Comparison of ENCODE assay signal across 19 cellular contexts in genomic region chr12:29228474-29229157, GRCh38.
DNase-seq lines count a peak whose midpoint lies in the region; ATAC-seq and TF ChIP-seq lines count a peak whose summit lies in the region.
"Had no signal": no experiment of that assay in that cellular context is flagged by ENCODE, and none has a peak within 500 bp of the region (broad histone marks: within the 10 kb centered on the region; RNA-seq: fewer than 3 reads in every experiment).

No MANE protein-coding gene starts in this region.

- H3K79me2 ChIP-seq in trophoblast cell (ENCODE audit: control insufficient read depth, insufficient read depth, low read length, poor library complexity), result peaks cover 2% of the 10 kb centered on the region

- H3K9ac ChIP-seq in HUES48 (ENCODE audit: low read depth, low read length) (no peak overlapping the region), iPS-18a (ENCODE audit: low read length) (no peak overlapping the region), trophoblast cell (ENCODE audit: low read length) (no peak overlapping the region)

- peak overlapping the region; percentile 7; the same call in 1 of the 2 replicates for H3K4me3 ChIP-seq in HUES48 (ENCODE audit: low read depth, low read length)
- no peak overlapping the region for H3K4me3 ChIP-seq in choroid plexus epithelial cell (ENCODE audit: low read depth, low read length)
- H3K4me3 ChIP-seq in iPS-18a (ENCODE audit: low read length), result peak overlapping the region; percentile 24
- H3K4me3 ChIP-seq in trophoblast cell (ENCODE audit: low read depth, low read length), result no peak overlapping the region

- no peaks in the 10 kb centered on the region for H3K9me3 Mint-ChIP-seq in stimulated activated memory B cell treated with anti-CD40 and anti-IgM and Interleukin-4, amounts not matched to agents 10 μg/mL and 1 μg/mL and 100 μg/mL, for 72 hours

- H3K4me1 ChIP-seq in HUES48 (ENCODE audit: control insufficient read depth, insufficient read depth, low read length) (peaks cover 44% of the 10 kb centered on the region), iPS-18a (ENCODE audit: control insufficient read depth, low read depth, low read length) (peaks cover 42% of the 10 kb centered on the region), trophoblast cell (ENCODE audit: control insufficient read depth in 1 of 2, insufficient read depth in 2 of 2, low read length in 2 of 2) (peaks cover 4 to 7% of the 10 kb centered on the region in 2 experiments)

- ATAC-seq in stimulated activated memory B cell treated with anti-CD40 and anti-IgM and Interleukin-4, amounts not matched to agents 10 μg/mL and 1 μg/mL and 100 μg/mL, for 72 hours, result no peak
- ATAC-seq in GM21723 (IDR thresholded peaks at IDR 0.05; ENCODE audit: unreplicated experiment) (no peak), GM19467 (IDR thresholded peaks at IDR 0.05; ENCODE audit: unreplicated experiment) (no peak)
- ATAC-seq: PC-3 had no signal

- H2BK5ac ChIP-seq in trophoblast cell (ENCODE audit: low read depth, low read length, poor library complexity), result no peak overlapping the region

- H3K27me3 ChIP-seq in HUES48 (ENCODE audit: control insufficient read depth, insufficient read depth, low read length), result no peaks in the 10 kb centered on the region
- no peaks in the 10 kb centered on the region for H3K27me3 ChIP-seq in iPS-18a (ENCODE audit: control insufficient read depth, insufficient read depth, low read length)
- H3K27me3 ChIP-seq in trophoblast cell (ENCODE audit: insufficient read depth, low read length), result no peaks in the 10 kb centered on the region

- H3K4me3 Mint-ChIP-seq in stimulated activated memory B cell treated with anti-CD40 and anti-IgM and Interleukin-4, amounts not matched to agents 10 μg/mL and 1 μg/mL and 100 μg/mL, for 72 hours, result no peak overlapping the region

- H3K27ac ChIP-seq in HUES48 (ENCODE audit: low read depth, low read length) (peak overlapping the region; percentile 90), iPS-18a (ENCODE audit: low read length) (peak overlapping the region; percentile 1), trophoblast cell (ENCODE audit: low read depth, low read length) (no peak overlapping the region)
- H3K27ac ChIP-seq: C4-2B had no signal

- peak; percentile 42 for DNase-seq in choroid plexus epithelial cell (ENCODE audit: low read depth)
- DNase-seq in trophoblast cell, result no peak
- DNase-seq: DMS53, GDM1, HCEC 1CT, Karpas-422, NCI-H1417, NCI-H1694 treated with DMSO at 0.1 percent for 48 hours, NCI-H2081 treated with DMSO at 0.1 percent for 48 hours, NCI-H446, NCI-H526, PC-3, Right ventricle myocardium superior had no signal

- no peak overlapping the region for H3K4me2 ChIP-seq in trophoblast cell (ENCODE audit: low read length)

- H3K9me3 ChIP-seq in HUES48 (ENCODE audit: control insufficient read depth, insufficient read depth, low read length) (no peaks in the 10 kb centered on the region), iPS-18a (ENCODE audit: control insufficient read depth, low read depth, low read length) (no peaks in the 10 kb centered on the region), trophoblast cell (ENCODE audit: insufficient read depth, low read depth, low read length) (peaks cover 2% of the 10 kb centered on the region)

- H4K8ac ChIP-seq in trophoblast cell (ENCODE audit: low read depth, low read length), result peak overlapping the region; percentile 47

- no peak overlapping the region for H4K91ac ChIP-seq in trophoblast cell (ENCODE audit: low read depth, low read length)

- H2BK12ac ChIP-seq in trophoblast cell (ENCODE audit: low read length), result no peak overlapping the region

- H2AFZ ChIP-seq in trophoblast cell (ENCODE audit: insufficient read depth, low read length, poor library complexity), result no peak overlapping the region

- H3K36me3 Mint-ChIP-seq in stimulated activated memory B cell treated with anti-CD40 and anti-IgM and Interleukin-4, amounts not matched to agents 10 μg/mL and 1 μg/mL and 100 μg/mL, for 72 hours, result no peaks in the 10 kb centered on the region

- H3K36me3 ChIP-seq in HUES48 (ENCODE audit: control insufficient read depth, insufficient read depth, low read length) (no peaks in the 10 kb centered on the region), iPS-18a (ENCODE audit: control insufficient read depth, low read depth, low read length) (no peaks in the 10 kb centered on the region), trophoblast cell (ENCODE audit: control insufficient read depth in 1 of 2, insufficient read depth in 2 of 2, low read length in 2 of 2) (peaks cover 0 to 2% of the 10 kb centered on the region in 2 experiments)

- no peaks in the 10 kb centered on the region for H3K79me1 ChIP-seq in trophoblast cell (ENCODE audit: low read length)

- no peaks in the 10 kb centered on the region for H3K27me3 Mint-ChIP-seq in stimulated activated memory B cell treated with anti-CD40 and anti-IgM and Interleukin-4, amounts not matched to agents 10 μg/mL and 1 μg/mL and 100 μg/mL, for 72 hours

- no peak overlapping the region for H2BK120ac ChIP-seq in trophoblast cell (ENCODE audit: insufficient read depth, low read length, poor library complexity)

- H3K4ac ChIP-seq in trophoblast cell (ENCODE audit: low read depth, low read length), result no peak overlapping the region

- no peak overlapping the region for H4K12ac ChIP-seq in trophoblast cell (ENCODE audit: low read depth, low read length)

- H3K27ac Mint-ChIP-seq in stimulated activated memory B cell treated with anti-CD40 and anti-IgM and Interleukin-4, amounts not matched to agents 10 μg/mL and 1 μg/mL and 100 μg/mL, for 72 hours, result no peak overlapping the region

- no peak overlapping the region for H3K18ac ChIP-seq in trophoblast cell (ENCODE audit: low read length)

- H3K14ac ChIP-seq in trophoblast cell (ENCODE audit: low read length), result no peak overlapping the region

- no peak for TF ChIP-seq CTCF in choroid plexus epithelial cell (conservative IDR thresholded peaks at IDR 0.05; ENCODE audit: low read depth, low read length)

- no CpG with 5 or more reads among the region's 9 CpGs for WGBS in trophoblast cell (ENCODE audit: extremely low coverage, insufficient coverage, insufficient read length)

- H3K4me1 Mint-ChIP-seq in stimulated activated memory B cell treated with anti-CD40 and anti-IgM and Interleukin-4, amounts not matched to agents 10 μg/mL and 1 μg/mL and 100 μg/mL, for 72 hours, result no peaks in the 10 kb centered on the region

- H2AK5ac ChIP-seq in trophoblast cell (ENCODE audit: low read length), result no peak overlapping the region

- no peak overlapping the region for H3K23ac ChIP-seq in trophoblast cell (ENCODE audit: low read length)

Comparison
In these comparisons a context has a peak if more than half of its experiments do, and no peak if none do; other contexts are left out.
1. H3K4me3 ChIP-seq: peak in HUES48 (single experiment) and iPS-18a (single experiment); none in choroid plexus epithelial cell (single experiment) and trophoblast cell (single experiment).